23 cellular contexts compared by ENCODE assay signal in genomic region chr19:49518033-49518432, GRCh38. TPM values are rescaled to one million over a fixed set of nuclear protein-coding genes. Genes with fewer than 3 reads are reported as not detected.
A peak's percentile ranks its signal among the peaks of the same experiment; 100 is the strongest.
DNase-seq lines count a peak whose midpoint lies in the region; ATAC-seq, FAIRE-seq and TF ChIP-seq lines count a peak whose summit lies in the region.
"Had no signal": no experiment of that assay in that cellular context is flagged by ENCODE, and none has a peak within 500 bp of the region (broad histone marks: within the 10 kb centered on the region; RNA-seq: fewer than 3 reads in every experiment).

No MANE protein-coding gene starts in this region.

- H2AFZ ChIP-seq in endothelial cell of umbilical vein (ENCODE audit: low read depth, low read length) (no peak overlapping the region), osteoblast (ENCODE audit: low read length) (no peak overlapping the region)

- H3K79me2 ChIP-seq in endothelial cell of umbilical vein (ENCODE audit: control insufficient read depth, insufficient read depth, low read length) (no peaks in the 10 kb centered on the region), osteoblast (ENCODE audit: insufficient read depth, low read length) (no peaks in the 10 kb centered on the region)

- no peak for TF ChIP-seq CTCF in CD4-positive, alpha-beta T cell (IDR thresholded peaks at IDR 0.05)
- TF ChIP-seq CTCF in endothelial cell of umbilical vein (IDR thresholded peaks at IDR 0.05; ENCODE audit: extremely low read depth in 1 of 2, insufficient read depth in 1 of 2, low read depth in 1 of 2, low read length in 2 of 2) (no peak), osteoblast (IDR thresholded peaks at IDR 0.05; ENCODE audit: extremely low read depth, low read depth, low read length) (no peak)

- H3K36me3 ChIP-seq in endothelial cell of umbilical vein (ENCODE audit: control insufficient read depth in 2 of 2, extremely low read depth in 1 of 2, insufficient read depth in 2 of 2, low read length in 2 of 2) (peaks cover 0 to 4% of the 10 kb centered on the region in 2 experiments), osteoblast (ENCODE audit: insufficient read depth, low read length) (no peaks in the 10 kb centered on the region)
- H3K36me3 ChIP-seq: BE2C had no signal

- no peaks in the 10 kb centered on the region for H3K9me1 ChIP-seq in endothelial cell of umbilical vein (replicated peaks; ENCODE audit: control insufficient read depth, extremely low read depth, insufficient read depth, low read length)

- H3K27me3 Mint-ChIP-seq in CD4-positive, alpha-beta T cell = no peaks in the 10 kb centered on the region
- H3K27me3 Mint-ChIP-seq: IgD-negative memory B cell had no signal

- dilution Hi-C loops in endothelial cell of umbilical vein (cut with MboI; ENCODE audit: extremely low pct_ligation_motif_present, low sequenced_read_pairs) = no loop called here

- no peak overlapping the region for H3K4me2 ChIP-seq in endothelial cell of umbilical vein (ENCODE audit: insufficient read depth, low read length)
- H3K4me2 ChIP-seq in osteoblast (ENCODE audit: insufficient read depth, low read length) = no peak overlapping the region

- H3K9ac ChIP-seq in endothelial cell of umbilical vein (replicated peaks; ENCODE audit: extremely low read depth, insufficient read depth, low read length) = no peak overlapping the region

- CTCF ChIA-PET in CD4-positive, alpha-beta T cell (lab: Charles Lee) = no interaction called here
- CTCF ChIA-PET in endothelial cell of umbilical vein (lab: Charles Lee) = interaction anchor here (0.8 kb wide), 1 partner anchor 52 kb away, joined by 3 read pairs; no protein-coding TSS in a partner anchor

- TF ChIP-seq POLR2A in endothelial cell of umbilical vein (IDR thresholded peaks at IDR 0.05; ENCODE audit: low read depth, low read length) = no peak

- no peak for ATAC-seq in CD4-positive, alpha-beta T cell (ENCODE audit: poor library complexity)
- ATAC-seq: CD8-positive, alpha-beta T cell; GM12878 had no signal

- H3K4me1 Mint-ChIP-seq in CD4-positive, alpha-beta T cell (ENCODE audit: low read depth) = peaks cover 29% of the 10 kb centered on the region

- H3K36me3 Mint-ChIP-seq in CD4-positive, alpha-beta T cell (ENCODE audit: low read depth) = peaks cover 19% of the 10 kb centered on the region

- H3K4me1 ChIP-seq in endothelial cell of umbilical vein (ENCODE audit: control insufficient read depth, extremely low read depth, insufficient read depth, low read length) (peaks cover 6% of the 10 kb centered on the region), osteoblast (ENCODE audit: insufficient read depth, low read length) (no peaks in the 10 kb centered on the region)
- H3K4me1 ChIP-seq: BE2C had no signal

- peak overlapping the region; percentile 18 for H3K4me3 Mint-ChIP-seq in CD4-positive, alpha-beta T cell
- H3K4me3 Mint-ChIP-seq: CD8-positive, alpha-beta T cell; H9 had no signal

- no peaks in the 10 kb centered on the region for H3K9me3 Mint-ChIP-seq in CD4-positive, alpha-beta T cell
- H3K9me3 Mint-ChIP-seq: CD14-positive monocyte; CD8-positive, alpha-beta T cell; H9; IgD-negative memory B cell had no signal

- no peak overlapping the region for H3K27ac Mint-ChIP-seq in CD4-positive, alpha-beta T cell
- H3K27ac Mint-ChIP-seq: CD8-positive, alpha-beta T cell had no signal

- H3K4me3 ChIP-seq in endothelial cell of umbilical vein (replicated peaks in 1 of 3; ENCODE audit: insufficient read depth in 1 of 3, low read depth in 1 of 3, low read length in 3 of 3) = no peak overlapping the region
- H3K4me3 ChIP-seq in osteoblast (ENCODE audit: insufficient read depth, low read length) = no peak overlapping the region
- H3K4me3 ChIP-seq: GM12878 had no signal

- H3K9me3 ChIP-seq in CD4-positive, alpha-beta T cell (ENCODE audit: control insufficient read depth, low read length) = no peaks in the 10 kb centered on the region
- H3K9me3 ChIP-seq in endothelial cell of umbilical vein (replicated peaks; ENCODE audit: control insufficient read depth, insufficient read depth, low read length) (no peaks in the 10 kb centered on the region), osteoblast (ENCODE audit: low read depth, low read length) (no peaks in the 10 kb centered on the region)
- H3K9me3 ChIP-seq: BE2C had no signal

- no peaks in the 10 kb centered on the region for H3K27me3 ChIP-seq in CD4-positive, alpha-beta T cell (ENCODE audit: control insufficient read depth, insufficient read depth, low read length)
- no peaks in the 10 kb centered on the region for H3K27me3 ChIP-seq in endothelial cell of umbilical vein (ENCODE audit: control insufficient read depth in 2 of 2, insufficient read depth in 2 of 2, low read length in 2 of 2)
- no peaks in the 10 kb centered on the region for H3K27me3 ChIP-seq in osteoblast (ENCODE audit: insufficient read depth, low read length)
- H3K27me3 ChIP-seq: BE2C had no signal

- no peak overlapping the region for H3K27ac ChIP-seq in CD4-positive, alpha-beta T cell (ENCODE audit: low read depth, low read length)
- H3K27ac ChIP-seq in endothelial cell of umbilical vein (ENCODE audit: insufficient read depth, low read depth, low read length) (no peak overlapping the region), osteoblast (ENCODE audit: low read depth, low read length) (no peak overlapping the region)

- DNase-seq in CD4-positive, alpha-beta T cell = no peak
- DNase-seq in endothelial cell of umbilical vein (ENCODE audit: low read depth, low spot score) (no peak), osteoblast (ENCODE audit: insufficient read length, low spot score, missing footprints) (peak; percentile 69), nucleus accumbens (lab: John Stamatoyannopoulos, UW) (no peak), COR-L47 (lab: John Stamatoyannopoulos, UW) (no peak), NCI-H2171 treated with DMSO at 0.1 percent for 48 hours (lab: John Stamatoyannopoulos, UW) (no peak)
- DNase-seq: ACHN; BE2C; CD8-positive, alpha-beta T cell; DMS 273 treated with DMSO at 0.1 percent for 48 hours; DMS53; DND-41; EL; H9; KBM-7 had no signal

- H4K20me1 ChIP-seq in endothelial cell of umbilical vein (replicated peaks; ENCODE audit: control insufficient read depth, extremely low read depth, insufficient read depth, low read length) (no peaks in the 10 kb centered on the region), osteoblast (ENCODE audit: insufficient read depth, low read length) (no peaks in the 10 kb centered on the region)

- intact Hi-C loops in CD4-positive, alpha-beta T cell (cut with DNase I, micrococcal nuclease) = no loop called here
- intact Hi-C loops in endothelial cell of umbilical vein (cut with micrococcal nuclease) = no loop called here

- BruUV-seq in endothelial cell of umbilical vein (replicated peaks; lab: Mats Ljungman, UMichigan) = no TSS peak

- POLR2A ChIA-PET in CD4-positive, alpha-beta T cell (lab: Charles Lee) = interaction anchor here (0.6 kb wide), 1 partner anchor 49 kb away, joined by 3 read pairs; no protein-coding TSS in a partner anchor
- POLR2A ChIA-PET in endothelial cell of umbilical vein (lab: Charles Lee) = no interaction called here

- FAIRE-seq in endothelial cell of umbilical vein (lab: Jason Lieb, UNC) = peak; percentile 21
- FAIRE-seq: A204.1, GM12878, GM19239, H1, HTR-8/SVneo had no signal

RNA-seq across cellular contexts. Expression of gene FCGRT, which starts 5.6 kb away (rescaled TPM):
- 10 to 100 TPM; 50.2 to 52.5 TPM for total RNA-seq in CD4-positive, alpha-beta T cell
- total RNA-seq in endothelial cell of umbilical vein (98.2 and 134 TPM in 2 replicates), osteoblast (67.5 and 75.6 TPM in 2 replicates)
- polyA plus RNA-seq in endothelial cell of umbilical vein = 197 and 215 TPM in 2 replicates
- 103 and 152 TPM in 2 replicates for polyA plus RNA-seq in endothelial cell of umbilical vein (2011; cell fraction: cytosol; rRNA removed)
- polyA plus RNA-seq in endothelial cell of umbilical vein (2011; cell fraction: nucleus; rRNA removed) = 205 and 270 TPM in 2 replicates
- 107 and 161 TPM in 2 replicates for polyA plus RNA-seq in endothelial cell of umbilical vein (2012)
- polyA minus RNA-seq in endothelial cell of umbilical vein = 82.9 and 90.9 TPM in 2 replicates
- polyA minus RNA-seq in endothelial cell of umbilical vein (2011; cell fraction: cytosol; rRNA and poly(A)+ RNA removed) = not detected
- polyA minus RNA-seq in endothelial cell of umbilical vein (2011; cell fraction: nucleus; rRNA and poly(A)+ RNA removed) = 20.5 and 29.6 TPM in 2 replicates

RNA-seq across cellular contexts. Expression of gene RCN3, which starts 9.8 kb away (rescaled TPM):
- total RNA-seq in CD4-positive, alpha-beta T cell = 1 to 10 TPM; 4.8 to 7.8 TPM
- total RNA-seq in endothelial cell of umbilical vein (94.4 and 96.1 TPM in 2 replicates), osteoblast (346 and 377 TPM in 2 replicates)
- 52.7 and 68.3 TPM in 2 replicates for polyA plus RNA-seq in endothelial cell of umbilical vein
- polyA plus RNA-seq in endothelial cell of umbilical vein (2011; cell fraction: cytosol; rRNA removed) = 33.7 and 37.1 TPM in 2 replicates
- 27.1 and 34.4 TPM in 2 replicates for polyA plus RNA-seq in endothelial cell of umbilical vein (2011; cell fraction: nucleus; rRNA removed)
- polyA plus RNA-seq in endothelial cell of umbilical vein (2012) = 73.5 and 116 TPM in 2 replicates
- polyA minus RNA-seq in endothelial cell of umbilical vein = 18.1 and 19.8 TPM in 2 replicates
- polyA minus RNA-seq in endothelial cell of umbilical vein (2011; cell fraction: cytosol; rRNA and poly(A)+ RNA removed) = not detected
- 5.0 and 17.0 TPM in 2 replicates for polyA minus RNA-seq in endothelial cell of umbilical vein (2011; cell fraction: nucleus; rRNA and poly(A)+ RNA removed)
- polyA plus RNA-seq: CD14-positive monocyte had no signal

RNA-seq across cellular contexts. Expression of gene RPS11, which starts 21.8 kb away (rescaled TPM):
- total RNA-seq in CD4-positive, alpha-beta T cell = 1,000 to 10,000 TPM; 2,912 to 3,041 TPM
- total RNA-seq in endothelial cell of umbilical vein (1,764 and 1,843 TPM in 2 replicates), osteoblast (2,306 and 3,079 TPM in 2 replicates)
- polyA plus RNA-seq in endothelial cell of umbilical vein = 4,411 and 4,760 TPM in 2 replicates
- 6,177 and 6,852 TPM in 2 replicates for polyA plus RNA-seq in endothelial cell of umbilical vein (2011; cell fraction: cytosol; rRNA removed)
- 1,925 and 2,062 TPM in 2 replicates for polyA plus RNA-seq in endothelial cell of umbilical vein (2011; cell fraction: nucleus; rRNA removed)
- 2,412 and 4,545 TPM in 2 replicates for polyA plus RNA-seq in endothelial cell of umbilical vein (2012)
- polyA minus RNA-seq in endothelial cell of umbilical vein = 1,208 and 1,339 TPM in 2 replicates
- polyA minus RNA-seq in endothelial cell of umbilical vein (2011; cell fraction: cytosol; rRNA and poly(A)+ RNA removed) = 679 TPM
- polyA minus RNA-seq in endothelial cell of umbilical vein (2011; cell fraction: nucleus; rRNA and poly(A)+ RNA removed) = 152 and 167 TPM in 2 replicates

RNA-seq across cellular contexts. Expression of gene RPL13A, which starts 30.6 kb away (rescaled TPM):
- total RNA-seq in CD4-positive, alpha-beta T cell = 1,000 to 10,000 TPM; 5,328 to 5,481 TPM
- total RNA-seq in endothelial cell of umbilical vein (2,291 and 2,318 TPM in 2 replicates), osteoblast (2,082 and 2,185 TPM in 2 replicates)
- polyA plus RNA-seq in endothelial cell of umbilical vein = 4,148 and 5,694 TPM in 2 replicates
- polyA plus RNA-seq in endothelial cell of umbilical vein (2011; cell fraction: cytosol; rRNA removed) = 3,373 and 4,362 TPM in 2 replicates
- 1,170 and 1,607 TPM in 2 replicates for polyA plus RNA-seq in endothelial cell of umbilical vein (2011; cell fraction: nucleus; rRNA removed)
- polyA plus RNA-seq in endothelial cell of umbilical vein (2012) = 2,404 and 6,049 TPM in 2 replicates
- polyA minus RNA-seq in endothelial cell of umbilical vein = 1,194 and 1,533 TPM in 2 replicates
- polyA minus RNA-seq in endothelial cell of umbilical vein (2011; cell fraction: cytosol; rRNA and poly(A)+ RNA removed) = 1,164 TPM
- 517 and 743 TPM in 2 replicates for polyA minus RNA-seq in endothelial cell of umbilical vein (2011; cell fraction: nucleus; rRNA and poly(A)+ RNA removed)

RNA-seq across cellular contexts. Expression of gene FLT3LG, which starts 44.0 kb away (rescaled TPM):
- 100 to 1,000 TPM; 311 to 325 TPM for total RNA-seq in CD4-positive, alpha-beta T cell
- total RNA-seq in endothelial cell of umbilical vein (4.7 and 5.7 TPM in 2 replicates), osteoblast (4.3 and 6.5 TPM in 2 replicates)
- polyA plus RNA-seq in endothelial cell of umbilical vein = 5.0 and 5.6 TPM in 2 replicates
- 2.2 and 2.6 TPM in 2 replicates for polyA plus RNA-seq in endothelial cell of umbilical vein (2011; cell fraction: cytosol; rRNA removed)
- 2.2 and 3.5 TPM in 2 replicates for polyA plus RNA-seq in endothelial cell of umbilical vein (2011; cell fraction: nucleus; rRNA removed)
- 3.8 and 5.3 TPM in 2 replicates for polyA plus RNA-seq in endothelial cell of umbilical vein (2012)
- polyA minus RNA-seq in endothelial cell of umbilical vein = 0.53 and 1.4 TPM in 2 replicates
- 4.4 TPM for polyA minus RNA-seq in endothelial cell of umbilical vein (2011; cell fraction: cytosol; rRNA and poly(A)+ RNA removed)
- 0.67 and 1.9 TPM in 2 replicates for polyA minus RNA-seq in endothelial cell of umbilical vein (2011; cell fraction: nucleus; rRNA and poly(A)+ RNA removed)
- total RNA-seq: G401 had no signal

Comparison
In these comparisons a context has a peak if more than half of its experiments do, and no peak if none do; other contexts are left out.
1. RNA of gene RCN3, which starts 9.8 kb away (total RNA-seq): 346 to 377 TPM in osteoblast and 94.4 to 96.1 TPM in endothelial cell of umbilical vein; 4.8 to 7.8 TPM in CD4-positive, alpha-beta T cell; every median in the first group is over 10 times any median in the second.